ENCODE assay signal across 11 cellular contexts in genomic region chr11:119376197-119376847, GRCh38. TPM values are rescaled to one million over a fixed set of nuclear protein-coding genes. Genes with fewer than 3 reads are reported as not detected.
DNase-seq lines count a peak whose midpoint lies in the region; ATAC-seq and TF ChIP-seq lines count a peak whose summit lies in the region.
"Had no signal": no experiment of that assay in that cellular context is flagged by ENCODE, and none has a peak within 500 bp of the region (broad histone marks: within the 10 kb centered on the region; RNA-seq: fewer than 3 reads in every experiment).

No MANE protein-coding gene starts in this region.

- H3K27me3 ChIP-seq in BLaER1 (no peaks in the 10 kb centered on the region), neural progenitor cell (no peaks in the 10 kb centered on the region)

- no peak overlapping the region for H2AFZ ChIP-seq in neural progenitor cell (replicated peaks)

- H4K20me1 ChIP-seq in BLaER1 = no peaks in the 10 kb centered on the region
- H4K20me1 ChIP-seq in neural progenitor cell (ENCODE audit: low read depth) = peaks cover 6% of the 10 kb centered on the region

- no peaks in the 10 kb centered on the region for H3K9me3 ChIP-seq in BLaER1
- H3K9me3 ChIP-seq in neural progenitor cell (ENCODE audit: low read depth) = no peaks in the 10 kb centered on the region

- peak overlapping the region; percentile 69 for H3K4me3 Mint-ChIP-seq in endothelial cell (ENCODE audit: unreplicated experiment)
- H3K4me3 Mint-ChIP-seq in neural progenitor cell = peak overlapping the region; percentile 63
- H3K4me3 Mint-ChIP-seq: CD8-positive, alpha-beta T cell had no signal

- no peak overlapping the region for H3K4me3 ChIP-seq in BLaER1
- no peak overlapping the region for H3K4me3 ChIP-seq in neural progenitor cell

- peaks cover 58% of the 10 kb centered on the region for H3F3A ChIP-seq in neural progenitor cell (ENCODE audit: low read depth)

- H3K36me3 Mint-ChIP-seq in endothelial cell (ENCODE audit: low read depth, unreplicated experiment) (no peaks in the 10 kb centered on the region), neural progenitor cell (no peaks in the 10 kb centered on the region)
- H3K36me3 Mint-ChIP-seq: CD8-positive, alpha-beta T cell had no signal

- H3K4me1 ChIP-seq in BLaER1 (peaks cover 63% of the 10 kb centered on the region), neural progenitor cell (peaks cover 71% of the 10 kb centered on the region)

- H3K27me3 Mint-ChIP-seq in endothelial cell (ENCODE audit: unreplicated experiment) = peaks cover 5% of the 10 kb centered on the region
- peaks cover 11% of the 10 kb centered on the region for H3K27me3 Mint-ChIP-seq in neural progenitor cell (ENCODE audit: insufficient read depth, low read depth)

- TF ChIP-seq CTCF in endothelial cell (IDR thresholded peaks at IDR 0.05; ENCODE audit: unreplicated experiment) = no peak
- no peak for TF ChIP-seq CTCF in neural progenitor cell (IDR thresholded peaks at IDR 0.05)

- H3K27ac Mint-ChIP-seq in endothelial cell (ENCODE audit: unreplicated experiment) (no peak overlapping the region), neural progenitor cell (peak overlapping the region; percentile 60)
- H3K27ac Mint-ChIP-seq: CD8-positive, alpha-beta T cell had no signal

- H3K4me2 ChIP-seq in BLaER1 (peak overlapping the region; percentile 39), neural progenitor cell (peak overlapping the region; percentile 64)

- peak overlapping the region; percentile 36; the same call in 1 of the 2 replicates for H3K27ac ChIP-seq in BLaER1
- no peak overlapping the region for H3K27ac ChIP-seq in neural progenitor cell

- H3K9me3 Mint-ChIP-seq in endothelial cell (ENCODE audit: unreplicated experiment) (no peaks in the 10 kb centered on the region), neural progenitor cell (no peaks in the 10 kb centered on the region)
- H3K9me3 Mint-ChIP-seq: CD8-positive, alpha-beta T cell had no signal

- H3K79me2 ChIP-seq in neural progenitor cell (ENCODE audit: low read depth) = no peaks in the 10 kb centered on the region

- H3K9ac ChIP-seq in BLaER1 (no peak overlapping the region), neural progenitor cell (no peak overlapping the region)

- DNase-seq in NCI-H446 (lab: John Stamatoyannopoulos, UW) (peak; percentile 27 to 68), endothelial cell (ENCODE audit: low spot score) (no peak), neural progenitor cell (ENCODE audit: low spot score) (peak; percentile 70)
- DNase-seq: CD8-positive, alpha-beta T cell; foreskin melanocyte; MM.1S had no signal

- H3K36me3 ChIP-seq in BLaER1 (no peaks in the 10 kb centered on the region), neural progenitor cell (no peaks in the 10 kb centered on the region)

- H3K4me1 Mint-ChIP-seq in endothelial cell (ENCODE audit: unreplicated experiment) (peaks cover 18% of the 10 kb centered on the region), neural progenitor cell (peaks cover 59% of the 10 kb centered on the region)

- no peak for ATAC-seq in HG03571 (IDR thresholded peaks at IDR 0.05; ENCODE audit: unreplicated experiment)
- ATAC-seq in GM21825 (IDR thresholded peaks at IDR 0.05; ENCODE audit: unreplicated experiment) = no peak
- no peak for ATAC-seq in GM19328 (IDR thresholded peaks at IDR 0.05; ENCODE audit: unreplicated experiment)
- no peak for ATAC-seq in GM21619 (IDR thresholded peaks at IDR 0.05; ENCODE audit: unreplicated experiment)
- ATAC-seq: CD8-positive, alpha-beta T cell had no signal

RNA-seq across cellular contexts. Expression of gene USP2, which starts 5.2 kb away (rescaled TPM):
- total RNA-seq in endothelial cell (ENCODE audit: unreplicated experiment) (1.5 TPM), neural progenitor cell (ENCODE audit: low replicate concordance) (2.1 and 2.6 TPM in 2 replicates)

RNA-seq across cellular contexts. Expression of gene MFRP, which starts 29.8 kb away (rescaled TPM):
- total RNA-seq in endothelial cell (ENCODE audit: unreplicated experiment) = 0.13 TPM
- total RNA-seq in neural progenitor cell (ENCODE audit: low replicate concordance) = not detected in 2 replicates
- total RNA-seq: CD8-positive, alpha-beta T cell had no signal

RNA-seq across cellular contexts. Expression of gene C1QTNF5, which starts 35.6 kb away (rescaled TPM):
- 26.0 TPM for total RNA-seq in endothelial cell (ENCODE audit: unreplicated experiment)
- total RNA-seq in neural progenitor cell (ENCODE audit: low replicate concordance) = 0.90 and 3.4 TPM in 2 replicates
- total RNA-seq: CD8-positive, alpha-beta T cell had no signal

RNA-seq across cellular contexts. Expression of gene RNF26, which starts 42.0 kb away (rescaled TPM):
- total RNA-seq in endothelial cell (ENCODE audit: unreplicated experiment) = 31.5 TPM
- total RNA-seq in neural progenitor cell (ENCODE audit: low replicate concordance) = 17.1 and 48.2 TPM in 2 replicates

RNA-seq across cellular contexts. Expression of gene THY1, which starts 46.6 kb away (rescaled TPM):
- 526 TPM for total RNA-seq in endothelial cell (ENCODE audit: unreplicated experiment)
- 49.2 and 93.9 TPM in 2 replicates for total RNA-seq in neural progenitor cell (ENCODE audit: low replicate concordance)
- total RNA-seq: CD8-positive, alpha-beta T cell had no signal
